ENCODE assay signal across 16 cellular contexts in the genomic region with DNA sequence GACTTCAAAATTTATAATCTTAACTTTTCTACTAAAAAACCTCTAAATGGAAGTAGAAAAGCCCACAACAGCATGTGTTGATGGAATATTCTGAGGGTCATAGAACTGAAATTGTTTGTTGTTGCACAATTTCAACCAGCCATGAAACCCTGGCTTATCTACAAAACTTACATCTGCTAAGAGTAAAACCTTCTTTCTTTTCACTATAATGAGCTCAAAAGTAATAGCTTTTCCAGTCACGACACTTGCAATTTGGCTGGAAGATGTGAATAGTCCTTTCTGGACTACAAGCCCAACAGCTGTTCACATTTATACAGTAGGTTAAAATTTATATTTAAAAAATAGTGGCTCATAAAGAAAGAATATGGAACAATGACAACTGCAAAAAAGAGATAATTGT.
DNase-seq lines count a peak whose midpoint lies in the region; ATAC-seq and TF ChIP-seq lines count a peak whose summit lies in the region.
"Had no signal": no experiment of that assay in that cellular context is flagged by ENCODE, and none has a peak within 500 bp of the region (broad histone marks: within the 10 kb centered on the region; RNA-seq: fewer than 3 reads in every experiment).

No MANE protein-coding gene starts in this region.

- no peak overlapping the region for H3K9ac ChIP-seq in adipocyte (ENCODE audit: low read length)

- H3K27me3 ChIP-seq in adipocyte (replicated peaks; ENCODE audit: control insufficient read depth, insufficient read depth, low read length): no peaks in the 10 kb centered on the region

- CTCF ChIA-PET in WTC11 (lab: Charles Lee): no interaction called here

- H3K9me3 Mint-ChIP-seq in WTC11: no peaks in the 10 kb centered on the region
- H3K9me3 Mint-ChIP-seq: GM23338, H9 had no signal

- no peaks in the 10 kb centered on the region for H3K4me1 ChIP-seq in adipocyte (ENCODE audit: control insufficient read depth, insufficient read depth, low read length)

- POLR2A ChIA-PET in WTC11 (lab: Charles Lee): no interaction called here

- H3K4me1 Mint-ChIP-seq in WTC11: peaks cover 13% of the 10 kb centered on the region

- H3K9me3 ChIP-seq in adipocyte (ENCODE audit: control insufficient read depth, low read length): no peaks in the 10 kb centered on the region

- no peak for TF ChIP-seq CTCF in AG10803 (conservative IDR thresholded peaks at IDR 0.05; ENCODE audit: low read length)
- TF ChIP-seq CTCF in WTC11 (IDR thresholded peaks at IDR 0.05): no peak

- ATAC-seq in WTC11 (no peak), GM21360 (IDR thresholded peaks at IDR 0.05; ENCODE audit: unreplicated experiment) (no peak)
- ATAC-seq: GM23338, HCT116 had no signal

- H3K4me3 ChIP-seq in AG10803 (ENCODE audit: low read length): no peak overlapping the region
- no peak overlapping the region for H3K4me3 ChIP-seq in adipocyte (ENCODE audit: low read length)
- H3K4me3 ChIP-seq: GM23338 had no signal

- H3K36me3 ChIP-seq in adipocyte (ENCODE audit: control insufficient read depth, insufficient read depth, low read length, severe bottlenecking): no peaks in the 10 kb centered on the region

- peak; percentile 62 for DNase-seq in AG10803 (ENCODE audit: low read depth)
- peak; percentile 60 for DNase-seq in adipocyte (ENCODE audit: low read depth)
- peak; percentile 38 for DNase-seq in fibroblast of gingiva (ENCODE audit: low read depth)
- DNase-seq in NOMO-1 treated with DMSO at 0.1 percent for 48 hours (lab: John Stamatoyannopoulos, UW; ENCODE audit: unreplicated experiment): no peak
- no peak for DNase-seq in NCI-H187 (lab: John Stamatoyannopoulos, UW)
- DNase-seq in WTC11 (ENCODE audit: low spot score): no peak
- DNase-seq: C1 segment of cervical spinal cord; Calu3; CD4-positive, alpha-beta memory T cell; COR-L47; DMS153; DND-41; H9 had no signal

- H3K4me3 Mint-ChIP-seq in WTC11: no peak overlapping the region
- H3K4me3 Mint-ChIP-seq: CD4-positive, alpha-beta memory T cell; GM23338; H9 had no signal

- no peak overlapping the region for H3K27ac Mint-ChIP-seq in WTC11
- H3K27ac Mint-ChIP-seq: CD4-positive, alpha-beta memory T cell; GM23338; H9 had no signal

- H3K27me3 Mint-ChIP-seq in WTC11 (ENCODE audit: low read depth): peaks cover 47% of the 10 kb centered on the region

- no peaks in the 10 kb centered on the region for H3K36me3 Mint-ChIP-seq in WTC11
- H3K36me3 Mint-ChIP-seq: CD4-positive, alpha-beta memory T cell had no signal

TF ChIP-seq in WTC11, 78 proteins besides CTCF, POLR2A, EP300 and RAD21:
- TF ChIP-seq TEAD4 (CRISPR knock-in tag; IDR thresholded peaks at IDR 0.05): no peak
- TF ChIP-seq FOXJ3 (CRISPR knock-in tag; IDR thresholded peaks at IDR 0.05; ENCODE audit: borderline replicate concordance): no peak
- TF ChIP-seq ZNF423 (CRISPR knock-in tag; IDR thresholded peaks at IDR 0.05): no peak
- TF ChIP-seq, protein P1, sequence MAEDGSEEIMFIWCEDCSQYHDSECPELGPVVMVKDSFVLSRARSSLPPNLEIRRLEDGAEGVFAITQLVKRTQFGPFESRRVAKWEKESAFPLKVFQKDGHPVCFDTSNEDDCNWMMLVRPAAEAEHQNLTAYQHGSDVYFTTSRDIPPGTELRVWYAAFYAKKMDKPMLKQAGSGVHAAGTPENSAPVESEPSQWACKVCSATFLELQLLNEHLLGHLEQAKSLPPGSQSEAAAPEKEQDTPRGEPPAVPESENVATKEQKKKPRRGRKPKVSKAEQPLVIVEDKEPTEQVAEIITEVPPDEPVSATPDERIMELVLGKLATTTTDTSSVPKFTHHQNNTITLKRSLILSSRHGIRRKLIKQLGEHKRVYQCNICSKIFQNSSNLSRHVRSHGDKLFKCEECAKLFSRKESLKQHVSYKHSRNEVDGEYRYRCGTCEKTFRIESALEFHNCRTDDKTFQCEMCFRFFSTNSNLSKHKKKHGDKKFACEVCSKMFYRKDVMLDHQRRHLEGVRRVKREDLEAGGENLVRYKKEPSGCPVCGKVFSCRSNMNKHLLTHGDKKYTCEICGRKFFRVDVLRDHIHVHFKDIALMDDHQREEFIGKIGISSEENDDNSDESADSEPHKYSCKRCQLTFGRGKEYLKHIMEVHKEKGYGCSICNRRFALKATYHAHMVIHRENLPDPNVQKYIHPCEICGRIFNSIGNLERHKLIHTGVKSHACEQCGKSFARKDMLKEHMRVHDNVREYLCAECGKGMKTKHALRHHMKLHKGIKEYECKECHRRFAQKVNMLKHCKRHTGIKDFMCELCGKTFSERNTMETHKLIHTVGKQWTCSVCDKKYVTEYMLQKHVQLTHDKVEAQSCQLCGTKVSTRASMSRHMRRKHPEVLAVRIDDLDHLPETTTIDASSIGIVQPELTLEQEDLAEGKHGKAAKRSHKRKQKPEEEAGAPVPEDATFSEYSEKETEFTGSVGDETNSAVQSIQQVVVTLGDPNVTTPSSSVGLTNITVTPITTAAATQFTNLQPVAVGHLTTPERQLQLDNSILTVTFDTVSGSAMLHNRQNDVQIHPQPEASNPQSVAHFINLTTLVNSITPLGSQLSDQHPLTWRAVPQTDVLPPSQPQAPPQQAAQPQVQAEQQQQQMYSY (CRISPR knock-in tag; IDR thresholded peaks at IDR 0.05): no peak
- TF ChIP-seq CBFB (CRISPR knock-in tag; IDR thresholded peaks at IDR 0.05; ENCODE audit: low read depth): no peak
- no peak for TF ChIP-seq SP1 (CRISPR knock-in tag; conservative IDR thresholded peaks at IDR 0.05)
- TF ChIP-seq, protein P2, sequence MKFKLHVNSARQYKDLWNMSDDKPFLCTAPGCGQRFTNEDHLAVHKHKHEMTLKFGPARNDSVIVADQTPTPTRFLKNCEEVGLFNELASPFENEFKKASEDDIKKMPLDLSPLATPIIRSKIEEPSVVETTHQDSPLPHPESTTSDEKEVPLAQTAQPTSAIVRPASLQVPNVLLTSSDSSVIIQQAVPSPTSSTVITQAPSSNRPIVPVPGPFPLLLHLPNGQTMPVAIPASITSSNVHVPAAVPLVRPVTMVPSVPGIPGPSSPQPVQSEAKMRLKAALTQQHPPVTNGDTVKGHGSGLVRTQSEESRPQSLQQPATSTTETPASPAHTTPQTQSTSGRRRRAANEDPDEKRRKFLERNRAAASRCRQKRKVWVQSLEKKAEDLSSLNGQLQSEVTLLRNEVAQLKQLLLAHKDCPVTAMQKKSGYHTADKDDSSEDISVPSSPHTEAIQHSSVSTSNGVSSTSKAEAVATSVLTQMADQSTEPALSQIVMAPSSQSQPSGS (CRISPR knock-in tag; IDR thresholded peaks at IDR 0.05; ENCODE audit: borderline replicate concordance, low read depth): no peak
- TF ChIP-seq GABPB1 (CRISPR knock-in tag; IDR thresholded peaks at IDR 0.05): no peak
- TF ChIP-seq, protein P3, sequence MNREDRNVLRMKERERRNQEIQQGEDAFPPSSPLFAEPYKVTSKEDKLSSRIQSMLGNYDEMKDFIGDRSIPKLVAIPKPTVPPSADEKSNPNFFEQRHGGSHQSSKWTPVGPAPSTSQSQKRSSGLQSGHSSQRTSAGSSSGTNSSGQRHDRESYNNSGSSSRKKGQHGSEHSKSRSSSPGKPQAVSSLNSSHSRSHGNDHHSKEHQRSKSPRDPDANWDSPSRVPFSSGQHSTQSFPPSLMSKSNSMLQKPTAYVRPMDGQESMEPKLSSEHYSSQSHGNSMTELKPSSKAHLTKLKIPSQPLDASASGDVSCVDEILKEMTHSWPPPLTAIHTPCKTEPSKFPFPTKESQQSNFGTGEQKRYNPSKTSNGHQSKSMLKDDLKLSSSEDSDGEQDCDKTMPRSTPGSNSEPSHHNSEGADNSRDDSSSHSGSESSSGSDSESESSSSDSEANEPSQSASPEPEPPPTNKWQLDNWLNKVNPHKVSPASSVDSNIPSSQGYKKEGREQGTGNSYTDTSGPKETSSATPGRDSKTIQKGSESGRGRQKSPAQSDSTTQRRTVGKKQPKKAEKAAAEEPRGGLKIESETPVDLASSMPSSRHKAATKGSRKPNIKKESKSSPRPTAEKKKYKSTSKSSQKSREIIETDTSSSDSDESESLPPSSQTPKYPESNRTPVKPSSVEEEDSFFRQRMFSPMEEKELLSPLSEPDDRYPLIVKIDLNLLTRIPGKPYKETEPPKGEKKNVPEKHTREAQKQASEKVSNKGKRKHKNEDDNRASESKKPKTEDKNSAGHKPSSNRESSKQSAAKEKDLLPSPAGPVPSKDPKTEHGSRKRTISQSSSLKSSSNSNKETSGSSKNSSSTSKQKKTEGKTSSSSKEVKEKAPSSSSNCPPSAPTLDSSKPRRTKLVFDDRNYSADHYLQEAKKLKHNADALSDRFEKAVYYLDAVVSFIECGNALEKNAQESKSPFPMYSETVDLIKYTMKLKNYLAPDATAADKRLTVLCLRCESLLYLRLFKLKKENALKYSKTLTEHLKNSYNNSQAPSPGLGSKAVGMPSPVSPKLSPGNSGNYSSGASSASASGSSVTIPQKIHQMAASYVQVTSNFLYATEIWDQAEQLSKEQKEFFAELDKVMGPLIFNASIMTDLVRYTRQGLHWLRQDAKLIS (CRISPR knock-in tag; IDR thresholded peaks at IDR 0.05; ENCODE audit: borderline replicate concordance): no peak

Comparison
In these comparisons a context has a peak if more than half of its experiments do, and no peak if none do; other contexts are left out.
1. DNase-seq: peak in AG10803 (single experiment), adipocyte (single experiment) and fibroblast of gingiva (single experiment); none in NOMO-1 treated with DMSO at 0.1 percent for 48 hours (single experiment), NCI-H187 (0 of 2) and WTC11 (single experiment).